Comparison of ENCODE assay signal across 1 cellular context in genomic region chr6:36885461-36886401, GRCh38.
TF ChIP-seq lines count a peak whose summit lies in the region.

Gene C6orf89, plus strand, starts transcription at chr6:36885952. Its CDS starts 13,493 bp downstream, at chr6:36899445.

TF ChIP-seq in HEK293, 187 proteins besides CTCF, POLR2A, EP300 and RAD21 (continued from another document and continues in another):
- TF ChIP-seq INSM2 (tag by site-specific recombination; IDR thresholded peaks at IDR 0.05) (peak; percentile 63; the same call in 1 of the 2 replicates), KLF8 (tag by site-specific recombination; IDR thresholded peaks at IDR 0.05) (peak; percentile 97), RBAK (tag by site-specific recombination; IDR thresholded peaks at IDR 0.05) (no peak), ZNF18 (tag by site-specific recombination; IDR thresholded peaks at IDR 0.05) (0 out of 2 replicates have a peak, but pooled peaks have one; percentile 17), ZSCAN30 (tag by site-specific recombination; IDR thresholded peaks at IDR 0.05) (peak; percentile 77), MZF1 (tag by site-specific recombination; IDR thresholded peaks at IDR 0.05; ENCODE audit: borderline replicate concordance) (peak; percentile 68; the same call in 1 of the 2 replicates), ZFP69B (tag by site-specific recombination; IDR thresholded peaks at IDR 0.05) (peak; percentile 63), ZBTB21 (tag by site-specific recombination; IDR thresholded peaks at IDR 0.05) (peak; percentile 74; the same call in 1 of the 2 replicates), ZBTB11 (tag by site-specific recombination; conservative IDR thresholded peaks at IDR 0.05; ENCODE audit: low read depth) (peak; percentile 98), BCL11A (tag by site-specific recombination; IDR thresholded peaks at IDR 0.05; ENCODE audit: low read depth) (0 out of 2 replicates have a peak, but pooled peaks have one; percentile 39), ZNF341 (tag by site-specific recombination; IDR thresholded peaks at IDR 0.05; ENCODE audit: low read depth) (peak; percentile 97), ZNF580 (tag by site-specific recombination; IDR thresholded peaks at IDR 0.05) (peak; percentile 97), ZNF398 (tag by site-specific recombination; IDR thresholded peaks at IDR 0.05) (peak; percentile 94), ZNF610 (tag by site-specific recombination; IDR thresholded peaks at IDR 0.05; ENCODE audit: borderline replicate concordance) (peak; percentile 73), ZNF221 (tag by site-specific recombination; IDR thresholded peaks at IDR 0.05; ENCODE audit: borderline replicate concordance) (no peak), ZSCAN16 (tag by site-specific recombination; IDR thresholded peaks at IDR 0.05) (peak; percentile 75), ZNF24 (tag by site-specific recombination; IDR thresholded peaks at IDR 0.05) (peak; percentile 37), ZBTB20 (tag by site-specific recombination; IDR thresholded peaks at IDR 0.05) (peak; percentile 39; the same call in 1 of the 2 replicates), ZNF585B (tag by site-specific recombination; IDR thresholded peaks at IDR 0.05) (no peak), ZNF366 (tag by site-specific recombination; conservative IDR thresholded peaks at IDR 0.05) (peak; percentile 25; the same call in 1 of the 2 replicates), GLIS2 (tag by site-specific recombination; IDR thresholded peaks at IDR 0.05) (peak; percentile 96), OSR2 (tag by site-specific recombination; IDR thresholded peaks at IDR 0.05) (no peak), REST (tag by site-specific recombination; IDR thresholded peaks at IDR 0.05) (peak; percentile 50; the same call in 1 of the 2 replicates), ZNF530 (tag by site-specific recombination; IDR thresholded peaks at IDR 0.05; ENCODE audit: low read depth) (no peak), ZBTB7A (tag by site-specific recombination; IDR thresholded peaks at IDR 0.05; ENCODE audit: low read depth) (peak; percentile 72; the same call in 1 of the 2 replicates), PRDM10 (tag by site-specific recombination; IDR thresholded peaks at IDR 0.05) (peak; percentile 66), HIC1 (tag by site-specific recombination; IDR thresholded peaks at IDR 0.05) (peak; percentile 60), ZNF600 (tag by site-specific recombination; IDR thresholded peaks at IDR 0.05) (0 out of 2 replicates have a peak, but pooled peaks have one; percentile 44), ZFP37 (tag by site-specific recombination; IDR thresholded peaks at IDR 0.05) (peak; percentile 52; the same call in 1 of the 2 replicates), ZSCAN23 (tag by site-specific recombination; IDR thresholded peaks at IDR 0.05) (peak; percentile 38; the same call in 1 of the 2 replicates), ZBTB48 (tag by site-specific recombination; IDR thresholded peaks at IDR 0.05) (peak; percentile 82), PBX3 (CRISPR knock-in tag; IDR thresholded peaks at IDR 0.05) (0 out of 2 replicates have a peak, but pooled peaks have one; percentile 55), KLF9 (tag by site-specific recombination; IDR thresholded peaks at IDR 0.05; ENCODE audit: low read depth) (peak; percentile 81), ZNF704 (tag by site-specific recombination; IDR thresholded peaks at IDR 0.05) (no peak), BCL11B (tag by site-specific recombination; IDR thresholded peaks at IDR 0.05; ENCODE audit: low read depth) (no peak), ZXDB (tag by site-specific recombination; IDR thresholded peaks at IDR 0.05) (peak; percentile 94)
